Comparison of ENCODE assay signal across 13 cellular contexts in the genomic region with DNA sequence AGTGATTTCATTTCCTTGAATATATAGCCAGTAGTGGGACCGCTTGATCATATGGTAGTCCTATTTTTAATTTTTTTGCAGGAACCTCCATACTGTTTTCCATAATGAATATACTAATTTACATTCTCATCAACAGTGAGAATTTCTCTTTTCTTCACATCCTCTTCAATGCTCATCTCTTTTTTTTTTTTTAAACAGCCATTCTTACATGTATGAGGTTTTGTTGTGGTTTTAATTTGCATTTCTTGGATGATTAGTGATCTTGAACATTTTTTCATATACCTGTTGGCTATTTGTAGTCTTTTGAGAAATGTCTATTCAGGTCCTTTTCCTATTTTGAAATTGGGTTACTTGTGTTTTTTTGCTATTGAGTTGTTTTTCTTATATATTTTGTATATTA.
DNase-seq lines count a peak whose midpoint lies in the region; ATAC-seq and TF ChIP-seq lines count a peak whose summit lies in the region.
"Had no signal": no experiment of that assay in that cellular context is flagged by ENCODE, and none has a peak within 500 bp of the region (broad histone marks: within the 10 kb centered on the region; RNA-seq: fewer than 3 reads in every experiment).

No MANE protein-coding gene starts in this region.

- no peak overlapping the region for H3K27ac Mint-ChIP-seq in naive thymus-derived CD8-positive, alpha-beta T cell

- H3K36me3 Mint-ChIP-seq in naive thymus-derived CD8-positive, alpha-beta T cell, result no peaks in the 10 kb centered on the region

- no peak for TF ChIP-seq CTCF in GM13977 (IDR thresholded peaks at IDR 0.05; ENCODE audit: extremely low read depth, insufficient read depth, missing control alignments)

- ATAC-seq in GM18519 (IDR thresholded peaks at IDR 0.05; ENCODE audit: low FRiP score, unreplicated experiment) (peak; percentile 59), GM21390 (IDR thresholded peaks at IDR 0.05; ENCODE audit: unreplicated experiment) (peak; percentile 74), HG02885 (IDR thresholded peaks at IDR 0.05; ENCODE audit: poor library complexity, unreplicated experiment) (peak; percentile 78), HG03521 (IDR thresholded peaks at IDR 0.05; ENCODE audit: unreplicated experiment) (peak; percentile 63)
- no peak for ATAC-seq in naive thymus-derived CD8-positive, alpha-beta T cell

- H3K27me3 Mint-ChIP-seq in naive thymus-derived CD8-positive, alpha-beta T cell, result peaks cover 0 to 3% (median 0%) of the 10 kb centered on the region in 5 donors

- H3K4me1 Mint-ChIP-seq in naive thymus-derived CD8-positive, alpha-beta T cell, result peaks cover 6 to 31% (median 10%) of the 10 kb centered on the region in 4 donors

- H3K4me3 Mint-ChIP-seq in naive thymus-derived CD8-positive, alpha-beta T cell, result no peak overlapping the region

- H3K9me3 Mint-ChIP-seq in naive thymus-derived CD8-positive, alpha-beta T cell, result no peaks in the 10 kb centered on the region

- in situ Hi-C loops in GM13977 (cut with MboI; ENCODE audit: low pct_unique_long_range_greater_than_20kb, low sequenced_read_pairs, unreplicated experiment), result no loop called here

- POLR2A ChIA-PET in naive thymus-derived CD8-positive, alpha-beta T cell (lab: Charles Lee), result no interaction called here

- DNase-seq in naive thymus-derived CD8-positive, alpha-beta T cell, result no peak
- DNase-seq in cortex of kidney (lab: John Stamatoyannopoulos, UW) (no peak), GM13977 (ENCODE audit: low spot score) (no peak), GM19238 (ENCODE audit: insufficient read length, low spot score) (no peak)
- DNase-seq: activated CD4-positive, alpha-beta T cell treated with anti-CD3 and anti-CD28 coated beads for 48 hours; DMS79; stimulated activated CD4-positive, alpha-beta T cell treated with anti-CD3 and anti-CD28 coated beads, Interleukin-2, amount 100 ng/mL, for 48 hours; stimulated activated naive CD4-positive, alpha-beta T cell; SW 1271 had no signal

Comparison
In these comparisons a context has a peak if more than half of its experiments do, and no peak if none do; other contexts are left out.
1. ATAC-seq: peak in GM18519 (single experiment), GM21390 (single experiment), HG02885 (single experiment) and HG03521 (single experiment); none in naive thymus-derived CD8-positive, alpha-beta T cell (0 of 2).